In the genomic region with DNA sequence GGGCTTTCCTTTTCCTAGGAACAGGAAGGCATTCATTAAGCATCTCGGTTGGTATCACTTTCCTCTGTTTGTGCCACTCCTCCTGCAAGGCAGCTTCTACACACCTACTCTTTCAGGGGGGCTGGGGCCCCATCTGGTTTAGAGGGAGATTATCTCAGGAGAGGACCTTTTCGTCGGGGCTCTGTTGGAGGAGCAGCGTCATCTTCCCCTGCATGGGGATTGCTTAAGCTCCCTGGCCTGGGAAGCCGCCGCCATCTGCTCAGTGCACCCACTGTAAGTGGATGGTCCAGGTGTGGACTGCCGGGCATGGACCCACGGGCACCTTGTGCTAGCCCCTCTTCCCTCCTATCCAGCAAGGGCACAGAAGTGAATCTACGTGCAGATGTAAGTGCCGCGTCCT, we compare ENCODE assay signal across 26 cellular contexts.
"Had no signal": no experiment of that assay in that cellular context is flagged by ENCODE, and none has a peak within 500 bp of the region (broad histone marks: within the 10 kb centered on the region; RNA-seq: fewer than 3 reads in every experiment).

No MANE protein-coding gene starts in this region.

- ATAC-seq: esophagus mucosa; gastrocnemius medialis; heart left ventricle; left lobe of liver; stimulated activated memory B cell treated with anti-CD40 and anti-IgM and Interleukin-4, amounts not matched to agents 10 μg/mL and 1 μg/mL and 100 μg/mL, for 72 hours; stimulated activated naive CD8-positive, alpha-beta T cell treated with anti-CD3 and anti-CD28 coated beads, Interleukin-15, Interleukin-2, amounts not matched to agents 100 U/mL and 50 U/mL, for 24 hours; upper lobe of right lung had no signal

- H3K36me3 Mint-ChIP-seq: memory B cell; natural killer cell; stimulated activated memory B cell treated with anti-CD40 and anti-IgM and Interleukin-4, amounts not matched to agents 10 μg/mL and 1 μg/mL and 100 μg/mL, for 72 hours had no signal

- H3K27me3 ChIP-seq: gastrocnemius medialis, hepatocyte, right atrium auricular region, sigmoid colon, testis, tibial nerve, uterus had no signal

- H3K4me1 Mint-ChIP-seq: endodermal cell; memory B cell; natural killer cell; stimulated activated memory B cell treated with anti-CD40 and anti-IgM and Interleukin-4, amounts not matched to agents 10 μg/mL and 1 μg/mL and 100 μg/mL, for 72 hours had no signal

- H3K4me3 ChIP-seq: gastrocnemius medialis, heart left ventricle, hepatocyte, lung, right atrium auricular region, sigmoid colon, testis, tibial nerve, upper lobe of right lung, uterus had no signal

- H3K27ac ChIP-seq: epithelial cell of prostate, gastrocnemius medialis, heart left ventricle, parathyroid adenoma, right atrium auricular region, sigmoid colon, testis, tibial nerve, upper lobe of right lung, uterus had no signal

- H3K9me3 Mint-ChIP-seq: endodermal cell, natural killer cell had no signal

- DNase-seq: dorsolateral prefrontal cortex; effector CD4-positive, alpha-beta T cell; endodermal cell; foreskin fibroblast; gastrocnemius medialis; kidney; natural killer cell; sigmoid colon; stimulated activated CD4-positive, alpha-beta T cell treated with anti-CD3 and anti-CD28 coated beads, Interleukin-4, amount 100 ng/mL, for 4 hours; stimulated activated naive CD8-positive, alpha-beta T cell treated with anti-CD3 and anti-CD28 coated beads, Interleukin-15, Interleukin-2, amounts not matched to agents 100 U/mL and 50 U/mL, for 24 hours; substantia nigra; testis; upper lobe of right lung; uterus had no signal

- H3K27ac Mint-ChIP-seq: endodermal cell; memory B cell; natural killer cell; progenitor cell of endocrine pancreas; stimulated activated memory B cell treated with anti-CD40 and anti-IgM and Interleukin-4, amounts not matched to agents 10 μg/mL and 1 μg/mL and 100 μg/mL, for 72 hours had no signal

- H3K4me3 Mint-ChIP-seq: endodermal cell; memory B cell; natural killer cell; stimulated activated memory B cell treated with anti-CD40 and anti-IgM and Interleukin-4, amounts not matched to agents 10 μg/mL and 1 μg/mL and 100 μg/mL, for 72 hours had no signal

- H3K4me1 ChIP-seq: gastrocnemius medialis, heart left ventricle, parathyroid adenoma, right atrium auricular region, sigmoid colon, testis, upper lobe of right lung, uterus had no signal

- H3K9me3 ChIP-seq: gastrocnemius medialis, heart left ventricle, right atrium auricular region, sigmoid colon, testis, tibial nerve, upper lobe of right lung, uterus had no signal

- H3K36me3 ChIP-seq: gastrocnemius medialis, heart left ventricle, right atrium auricular region, sigmoid colon, tibial nerve, upper lobe of right lung, uterus had no signal

- H3K27me3 Mint-ChIP-seq: stimulated activated memory B cell treated with anti-CD40 and anti-IgM and Interleukin-4, amounts not matched to agents 10 μg/mL and 1 μg/mL and 100 μg/mL, for 72 hours had no signal
